ENCODE assay signal across 9 cellular contexts in the genomic region with DNA sequence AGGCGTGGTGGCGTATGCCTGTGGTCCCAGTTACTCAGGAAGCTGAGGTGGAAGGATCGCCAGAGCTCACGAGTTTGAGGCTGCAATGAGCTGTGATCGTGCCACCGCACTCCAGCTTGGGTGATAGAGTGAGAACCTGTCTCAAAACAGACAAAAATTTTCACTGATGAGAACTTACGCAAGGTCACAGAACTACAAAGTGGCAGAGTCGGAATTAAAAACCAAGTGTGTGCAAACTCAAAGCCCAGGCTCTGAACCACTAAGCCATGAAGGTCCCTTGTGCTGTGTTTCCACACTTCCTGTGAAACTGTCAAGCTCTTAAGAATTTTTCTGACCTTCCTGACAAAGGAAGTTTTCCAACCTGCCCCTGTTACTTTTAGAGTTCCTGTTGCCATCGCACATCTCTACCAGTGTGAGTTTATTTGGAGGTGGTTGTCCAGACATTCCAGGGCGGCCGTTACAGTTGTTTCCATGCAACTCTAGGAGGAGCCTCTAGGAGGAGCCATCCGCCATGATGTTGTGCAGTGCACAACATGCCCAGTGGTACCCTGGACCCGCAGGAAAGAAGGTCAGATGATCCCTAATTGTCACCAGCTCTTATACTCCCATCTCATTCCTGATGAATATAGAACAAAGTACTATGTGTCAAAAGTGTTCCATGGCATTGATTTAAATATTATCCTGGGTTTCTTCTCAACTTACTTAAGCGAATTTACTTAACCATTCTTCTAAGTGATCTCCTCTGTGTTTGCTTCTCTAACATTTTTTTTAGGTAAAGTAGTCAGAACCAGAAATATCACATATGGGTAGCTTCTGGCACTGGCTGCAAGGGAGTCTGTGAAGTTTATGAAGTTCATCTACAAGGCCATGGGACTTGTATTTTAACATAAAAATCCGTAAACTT. TPM values are rescaled to one million over a fixed set of nuclear protein-coding genes. Genes with fewer than 3 reads are reported as not detected.
DNase-seq lines count a peak whose midpoint lies in the region; ATAC-seq and TF ChIP-seq lines count a peak whose summit lies in the region.
"Had no signal": no experiment of that assay in that cellular context is flagged by ENCODE, and none has a peak within 500 bp of the region (broad histone marks: within the 10 kb centered on the region; RNA-seq: fewer than 3 reads in every experiment).

No MANE protein-coding gene starts in this region.

- H3K4me1 ChIP-seq in mesodermal cell (ENCODE audit: control insufficient read depth, insufficient read depth, low read length, poor library complexity, severe bottlenecking) (peaks cover 30% of the 10 kb centered on the region), suprapubic skin (no peaks in the 10 kb centered on the region)

- 87 to 90% methylated on average over 11 to 14 of the region's 15 CpGs for WGBS in mesodermal cell (ENCODE audit: insufficient coverage in 2 of 2), 2 experiments
- 89% methylated on average over 15 of the region's 15 CpGs for WGBS in suprapubic skin

- H3K27ac ChIP-seq in mesodermal cell (ENCODE audit: low read depth, low read length, severe bottlenecking) = peak overlapping the region; percentile 10
- H3K27ac ChIP-seq in suprapubic skin = no peak overlapping the region

- H3K27me3 Mint-ChIP-seq in activated T-helper 1 cell treated with anti-CD3 and anti-CD28 coated beads, Interleukin-12 subunit alpha, Interleukin-12 subunit beta, Interleukin-2, Interleukin-4 antibody, amounts not matched to agents 30 ng/mL and 10 ng/mL and 1 ng/mL, durations not matched to agents 14 hours and 24 hours and 36 hours (ENCODE audit: insufficient read depth) = no peaks in the 10 kb centered on the region

- no peaks in the 10 kb centered on the region for H3K4me1 Mint-ChIP-seq in activated T-helper 1 cell treated with anti-CD3 and anti-CD28 coated beads, Interleukin-12 subunit alpha, Interleukin-12 subunit beta, Interleukin-2, Interleukin-4 antibody, amounts not matched to agents 30 ng/mL and 10 ng/mL and 1 ng/mL, durations not matched to agents 14 hours and 24 hours and 36 hours (ENCODE audit: low read depth)

- no peak overlapping the region for H3K4me3 ChIP-seq in mesodermal cell (ENCODE audit: extremely low read depth, insufficient read depth, low read length, poor library complexity, severe bottlenecking)
- no peak overlapping the region for H3K4me3 ChIP-seq in suprapubic skin

- peak; percentile 46 for TF ChIP-seq CTCF in GM10248 (IDR thresholded peaks at IDR 0.05; ENCODE audit: control extremely low read depth, extremely low read depth, low read depth, missing control alignments)
- TF ChIP-seq CTCF in suprapubic skin (IDR thresholded peaks at IDR 0.05) = no peak

- in situ Hi-C loops in KBM-7 (cut with MboI; ENCODE audit: low pct_unique_long_range_greater_than_20kb, low sequenced_read_pairs) = no loop called here

- H3K9me3 Mint-ChIP-seq in activated T-helper 1 cell treated with anti-CD3 and anti-CD28 coated beads, Interleukin-12 subunit alpha, Interleukin-12 subunit beta, Interleukin-2, Interleukin-4 antibody, amounts not matched to agents 30 ng/mL and 10 ng/mL and 1 ng/mL, durations not matched to agents 14 hours and 24 hours and 36 hours = no peaks in the 10 kb centered on the region
- H3K9me3 Mint-ChIP-seq: T-helper 1 cell treated with Interleukin-12 subunit alpha and Interleukin-12 subunit beta and Interleukin-4 antibody, amounts not matched to agents 30 μg/mL and 1 μg/mL, for 36 hours had no signal

- TF ChIP-seq EP300 in suprapubic skin (IDR thresholded peaks at IDR 0.05) = no peak

- TF ChIP-seq POLR2A in suprapubic skin (IDR thresholded peaks at IDR 0.05) = no peak

- POLR2A ChIA-PET in GM10248 (lab: Yijun Ruan, JAX) = no interaction called here

- intact Hi-C loops in activated T-helper 1 cell treated with anti-CD3 and anti-CD28 coated beads, Interleukin-12 subunit alpha, Interleukin-12 subunit beta, Interleukin-2, Interleukin-4 antibody, amounts not matched to agents 30 ng/mL and 10 ng/mL and 1 ng/mL, durations not matched to agents 14 hours and 24 hours and 36 hours (cut with micrococcal nuclease) = no loop called here

- peaks cover 9% of the 10 kb centered on the region for H3K27me3 ChIP-seq in suprapubic skin

- CTCF ChIA-PET in GM10248 (lab: Yijun Ruan, JAX) = interaction anchor here (0.8 to 3.0 kb wide), 11 partner anchors 8 to 257 kb away, joined by 3 to 18 read pairs (median 3); no protein-coding TSS in a partner anchor

- H3K9me3 ChIP-seq in mesodermal cell (ENCODE audit: control insufficient read depth, low read length) (peaks cover 3% of the 10 kb centered on the region), suprapubic skin (no peaks in the 10 kb centered on the region)

- H3K36me3 Mint-ChIP-seq in activated T-helper 1 cell treated with anti-CD3 and anti-CD28 coated beads, Interleukin-12 subunit alpha, Interleukin-12 subunit beta, Interleukin-2, Interleukin-4 antibody, amounts not matched to agents 30 ng/mL and 10 ng/mL and 1 ng/mL, durations not matched to agents 14 hours and 24 hours and 36 hours (ENCODE audit: low read depth) = no peaks in the 10 kb centered on the region

- no peak overlapping the region for H3K27ac Mint-ChIP-seq in activated T-helper 1 cell treated with anti-CD3 and anti-CD28 coated beads, Interleukin-12 subunit alpha, Interleukin-12 subunit beta, Interleukin-2, Interleukin-4 antibody, amounts not matched to agents 30 ng/mL and 10 ng/mL and 1 ng/mL, durations not matched to agents 14 hours and 24 hours and 36 hours
- H3K27ac Mint-ChIP-seq: T-helper 1 cell treated with Interleukin-12 subunit alpha and Interleukin-12 subunit beta and Interleukin-4 antibody, amounts not matched to agents 30 μg/mL and 1 μg/mL, for 36 hours had no signal

- H3K36me3 ChIP-seq in mesodermal cell (ENCODE audit: control insufficient read depth, insufficient read depth, low read length) (no peaks in the 10 kb centered on the region), suprapubic skin (no peaks in the 10 kb centered on the region)

- no peak overlapping the region for H3K4me3 Mint-ChIP-seq in activated T-helper 1 cell treated with anti-CD3 and anti-CD28 coated beads, Interleukin-12 subunit alpha, Interleukin-12 subunit beta, Interleukin-2, Interleukin-4 antibody, amounts not matched to agents 30 ng/mL and 10 ng/mL and 1 ng/mL, durations not matched to agents 14 hours and 24 hours and 36 hours
- H3K4me3 Mint-ChIP-seq: T-helper 1 cell treated with Interleukin-12 subunit alpha and Interleukin-12 subunit beta and Interleukin-4 antibody, amounts not matched to agents 30 μg/mL and 1 μg/mL, for 36 hours had no signal

- DNase-seq in GM10248 (ENCODE audit: extremely low spot score) (peak; percentile 38), KBM-7 (peak; percentile 23), astrocyte of the hippocampus (ENCODE audit: low read depth, low spot score) (peak; percentile 7), suprapubic skin (ENCODE audit: low spot score in 2 of 2) (no peak)
- DNase-seq in activated CD8-positive, alpha-beta memory T cell treated with anti-CD3 and anti-CD28 coated beads, Interleukin-2, amount 50 U/mL, for 48 hours = no peak
- DNase-seq in activated T-helper 1 cell treated with anti-CD3 and anti-CD28 coated beads, Interleukin-12 subunit alpha, Interleukin-12 subunit beta, Interleukin-2, Interleukin-4 antibody, amounts not matched to agents 30 ng/mL and 10 ng/mL and 1 ng/mL, durations not matched to agents 14 hours and 24 hours and 36 hours (ENCODE audit: low spot score) = no peak

- ATAC-seq in HG02981 (IDR thresholded peaks at IDR 0.05; ENCODE audit: unreplicated experiment) = no peak

RNA-seq across cellular contexts. Expression of gene LYZL1, which starts 49.0 kb away (rescaled TPM):
- not detected for polyA plus RNA-seq in mesodermal cell (2013, experiment 1 of 2)
- polyA plus RNA-seq in mesodermal cell (2013, experiment 2 of 2) = not detected
- total RNA-seq in suprapubic skin = not detected
- not detected in 2 replicates for total RNA-seq in activated T-helper 1 cell treated with anti-CD3 and anti-CD28 coated beads, Interleukin-12 subunit alpha, Interleukin-12 subunit beta, Interleukin-2, Interleukin-4 antibody, amounts not matched to agents 30 ng/mL and 10 ng/mL and 1 ng/mL, durations not matched to agents 14 hours and 24 hours and 36 hours

Comparison
In these comparisons a context has a peak if more than half of its experiments do, and no peak if none do; other contexts are left out.
1. DNase-seq: peak in GM10248 (single experiment), KBM-7 (single experiment) and astrocyte of the hippocampus (single experiment); none in suprapubic skin (0 of 2), activated CD8-positive, alpha-beta memory T cell treated with anti-CD3 and anti-CD28 coated beads, Interleukin-2, amount 50 U/mL, for 48 hours (single experiment) and activated T-helper 1 cell treated with anti-CD3 and anti-CD28 coated beads, Interleukin-12 subunit alpha, Interleukin-12 subunit beta, Interleukin-2, Interleukin-4 antibody, amounts not matched to agents 30 ng/mL and 10 ng/mL and 1 ng/mL, durations not matched to agents 14 hours and 24 hours and 36 hours (single experiment).